Comparison of ENCODE assay signal across 8 cellular contexts in the genomic region with DNA sequence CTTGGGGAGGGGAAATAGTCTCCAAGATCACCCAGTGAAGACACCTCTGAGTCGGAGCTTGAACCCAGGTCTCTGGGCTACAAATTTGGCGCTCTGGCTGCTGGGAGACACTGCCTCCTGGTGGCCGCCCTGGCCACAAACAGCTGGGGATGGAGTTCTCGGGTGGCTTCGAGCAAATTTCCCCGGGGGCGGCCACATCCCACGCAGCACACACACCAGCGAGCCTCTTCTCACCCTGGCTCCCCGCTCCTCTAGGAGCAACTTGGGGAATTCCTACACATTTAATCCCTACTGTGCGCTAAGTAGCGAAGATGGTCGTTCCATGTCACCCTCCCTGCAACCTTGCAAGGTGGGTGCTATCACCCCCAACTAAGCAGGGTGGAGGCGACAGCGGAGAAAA.
DNase-seq lines count a peak whose midpoint lies in the region; ATAC-seq and TF ChIP-seq lines count a peak whose summit lies in the region.

No MANE protein-coding gene starts in this region.

- no peaks in the 10 kb centered on the region for H3K36me3 Mint-ChIP-seq in effector memory CD8-positive, alpha-beta T cell (ENCODE audit: insufficient read depth)

- 68 to 76% methylated on average over 15 of the region's 15 CpGs for WGBS in lower leg skin, 2 donors

- ATAC-seq in effector memory CD8-positive, alpha-beta T cell (replicated peaks): peak; percentile 39
- ATAC-seq in HG03039 (IDR thresholded peaks at IDR 0.05; ENCODE audit: unreplicated experiment): no peak

- no peak overlapping the region for H3K27ac Mint-ChIP-seq in effector memory CD8-positive, alpha-beta T cell

- in situ Hi-C loops in SK-MEL-5 (cut with HindIII; ENCODE audit: low pct_unique_long_range_greater_than_20kb, low sequenced_read_pairs): loop anchor here (25.0 kb wide), 1 partner anchor 241 kb away; no protein-coding TSS in a partner anchor

- no peak for TF ChIP-seq POLR2A in lower leg skin (IDR thresholded peaks at IDR 0.05)

- H3K4me1 Mint-ChIP-seq in effector memory CD8-positive, alpha-beta T cell (ENCODE audit: low read depth in 2 of 2): peaks cover 5 to 7% of the 10 kb centered on the region in 2 donors

- no peaks in the 10 kb centered on the region for H3K36me3 ChIP-seq in ascending aorta

- intact Hi-C loops in lower leg skin (cut with DNase I; ENCODE audit: low total_unique reads) (loop anchor here (10.0 kb wide), 1 partner anchor 269 kb away; no protein-coding TSS in a partner anchor), ascending aorta (cut with DNase I) (loop anchor here (5.0 to 10.0 kb wide), 2 partner anchors 209 to 271 kb away; no protein-coding TSS in a partner anchor)

- H3K4me3 Mint-ChIP-seq in effector memory CD8-positive, alpha-beta T cell: no peak overlapping the region

- H3K27me3 Mint-ChIP-seq in effector memory CD8-positive, alpha-beta T cell: peaks cover 30 to 60% of the 10 kb centered on the region in 2 donors

- no peaks in the 10 kb centered on the region for H3K27me3 ChIP-seq in ascending aorta

- no peak overlapping the region for H3K27ac ChIP-seq in ascending aorta

- TF ChIP-seq CTCF in GM12872 (IDR thresholded peaks at IDR 0.05; ENCODE audit: insufficient read depth, low read depth, low read length) (peak; percentile 72), lower leg skin (IDR thresholded peaks at IDR 0.05) (no peak), ascending aorta (IDR thresholded peaks at IDR 0.05) (peak in 1 of 3 experiments; percentile 17)

- H3K9me3 Mint-ChIP-seq in effector memory CD8-positive, alpha-beta T cell: no peaks in the 10 kb centered on the region

- DNase-seq in SK-MEL-5 (ENCODE audit: low read depth, low spot score) (peak; percentile 39), lower leg skin (ENCODE audit: low spot score in 2 of 2) (no peak), ascending aorta (ENCODE audit: low spot score in 2 of 2) (no peak), NCI-H2107 (lab: John Stamatoyannopoulos, UW) (no peak)
- peak; percentile 24 to 39 (median 38) for DNase-seq in effector memory CD8-positive, alpha-beta T cell
- DNase-seq in stimulated activated CD4-positive, alpha-beta T cell treated with anti-CD3 and anti-CD28 coated beads, Interleukin-12 subunit alpha, Interleukin-12 subunit beta, amount 100 ng/mL, for 48 hours (ENCODE audit: low read depth in 2 of 3, low spot score in 1 of 3): peak in 2 of 3 donors; percentile 10 to 30

- no peaks in the 10 kb centered on the region for H3K4me1 ChIP-seq in ascending aorta

- no peaks in the 10 kb centered on the region for H3K9me3 ChIP-seq in ascending aorta

- H3K4me3 ChIP-seq in lower leg skin (ENCODE audit: low read depth, poor library complexity, severe bottlenecking): no peak overlapping the region
- H3K4me3 ChIP-seq in ascending aorta: no peak overlapping the region

Comparison
In these comparisons a context has a peak if more than half of its experiments do, and no peak if none do; other contexts are left out.
1. DNase-seq: peak in SK-MEL-5 (single experiment), effector memory CD8-positive, alpha-beta T cell (3 of 3) and stimulated activated CD4-positive, alpha-beta T cell treated with anti-CD3 and anti-CD28 coated beads, Interleukin-12 subunit alpha, Interleukin-12 subunit beta, amount 100 ng/mL, for 48 hours (2 of 3); none in lower leg skin (0 of 2), ascending aorta (0 of 2) and NCI-H2107 (single experiment).